In genomic region chr2:108938069-108938710, GRCh38 we compare ENCODE assay signal across 22 cellular contexts. TPM values are rescaled to one million over a fixed set of nuclear protein-coding genes. Genes with fewer than 3 reads are reported as not detected.
DNase-seq lines count a peak whose midpoint lies in the region; TF ChIP-seq lines count a peak whose summit lies in the region.
"Had no signal": no experiment of that assay in that cellular context is flagged by ENCODE, and none has a peak within 500 bp of the region (broad histone marks: within the 10 kb centered on the region; RNA-seq: fewer than 3 reads in every experiment).

No MANE protein-coding gene starts in this region.

- H3K4me3 ChIP-seq in OCI-LY3 (ENCODE audit: low read length) = no peak overlapping the region
- H3K4me3 ChIP-seq in uterus = no peak overlapping the region
- H3K4me3 ChIP-seq: ascending aorta, HAP-1 had no signal

- peak overlapping the region; percentile 35 for H3K4me2 ChIP-seq in OCI-LY3 (ENCODE audit: low read length)

- H3K4me3 Mint-ChIP-seq in activated naive CD8-positive, alpha-beta T cell treated with anti-CD3 and anti-CD28 coated beads for 36 hours = no peak overlapping the region
- no peak overlapping the region for H3K4me3 Mint-ChIP-seq in nephron progenitor cell
- H3K4me3 Mint-ChIP-seq: B cell, natural killer cell had no signal

- no peak for TF ChIP-seq CTCF in OCI-LY3 (IDR thresholded peaks at IDR 0.05; ENCODE audit: low read depth, low read length)
- no peak for TF ChIP-seq CTCF in uterus (IDR thresholded peaks at IDR 0.05)
- no peak for TF ChIP-seq CTCF in nephron progenitor cell (IDR thresholded peaks at IDR 0.05)

- H3K4me1 Mint-ChIP-seq in activated naive CD8-positive, alpha-beta T cell treated with anti-CD3 and anti-CD28 coated beads for 36 hours = peaks cover 16% of the 10 kb centered on the region
- peaks cover 64% of the 10 kb centered on the region for H3K4me1 Mint-ChIP-seq in nephron progenitor cell
- H3K4me1 Mint-ChIP-seq: natural killer cell had no signal

- H3K79me2 ChIP-seq in OCI-LY3 (ENCODE audit: low read length) = no peaks in the 10 kb centered on the region

- H2AFZ ChIP-seq in OCI-LY3 (ENCODE audit: low read depth, low read length) = 0 out of 2 replicates have a peak overlapping the region, but pooled peaks have one; percentile 39

- H3K9me3 ChIP-seq in OCI-LY3 (ENCODE audit: insufficient read depth, low read length) (no peaks in the 10 kb centered on the region), uterus (no peaks in the 10 kb centered on the region)
- H3K9me3 ChIP-seq: ascending aorta, HAP-1 had no signal

- H3K27me3 Mint-ChIP-seq in activated naive CD8-positive, alpha-beta T cell treated with anti-CD3 and anti-CD28 coated beads for 36 hours = no peaks in the 10 kb centered on the region
- no peaks in the 10 kb centered on the region for H3K27me3 Mint-ChIP-seq in nephron progenitor cell (ENCODE audit: low read depth, poor library complexity)

- H3K9me3 Mint-ChIP-seq in activated naive CD8-positive, alpha-beta T cell treated with anti-CD3 and anti-CD28 coated beads for 36 hours = no peaks in the 10 kb centered on the region
- H3K9me3 Mint-ChIP-seq in nephron progenitor cell = peaks cover 3% of the 10 kb centered on the region
- H3K9me3 Mint-ChIP-seq: natural killer cell had no signal

- no peak overlapping the region for H3K9ac ChIP-seq in OCI-LY3 (ENCODE audit: low read length)

- H3K27me3 ChIP-seq in OCI-LY3 (ENCODE audit: low read depth, low read length) (no peaks in the 10 kb centered on the region), uterus (no peaks in the 10 kb centered on the region)
- H3K27me3 ChIP-seq: ascending aorta had no signal

- no peaks in the 10 kb centered on the region for H4K20me1 ChIP-seq in OCI-LY3 (ENCODE audit: insufficient read depth, low read length)

- peak overlapping the region; percentile 46 for H3K27ac Mint-ChIP-seq in activated naive CD8-positive, alpha-beta T cell treated with anti-CD3 and anti-CD28 coated beads for 36 hours
- H3K27ac Mint-ChIP-seq in nephron progenitor cell = no peak overlapping the region
- H3K27ac Mint-ChIP-seq: B cell, natural killer cell had no signal

- DNase-seq in stimulated activated CD4-positive, alpha-beta T cell treated with anti-CD3 and anti-CD28 coated beads, Interleukin-15, amount 100 ng/mL, for 24 hours = peak; percentile 20
- no peak for DNase-seq in stimulated activated CD4-positive, alpha-beta T cell treated with anti-CD3 and anti-CD28 coated beads, Interleukin-4, amount 100 ng/mL, for 1 hour
- no peak for DNase-seq in activated naive CD8-positive, alpha-beta T cell treated with anti-CD3 and anti-CD28 coated beads for 36 hours
- DNase-seq in uterus (no peak), RPMI8226 (no peak), nephron progenitor cell (no peak)
- DNase-seq: activated CD4-positive, CD25-positive, alpha-beta regulatory T cell treated with anti-CD3 and anti-CD28 coated beads, Interleukin-2, amount 50 U/mL, for 72 hours; DMS 273 treated with DMSO at 0.1 percent for 48 hours; GDM1; hippocampal formation; mammary epithelial cell; natural killer cell; NCI-H1092; NCI-H2081; NCI-H510A treated with DMSO at 0.1 percent for 48 hours; Right ventricle myocardium superior; stimulated activated CD4-positive, alpha-beta T cell treated with anti-CD3 and anti-CD28 coated beads, Interleukin-2, amount 100 ng/mL, for 48 hours had no signal

- H3K27ac ChIP-seq in OCI-LY3 (ENCODE audit: low read length) (no peak overlapping the region), uterus (no peak overlapping the region)
- H3K27ac ChIP-seq: ascending aorta had no signal

- H3K4me1 ChIP-seq in OCI-LY3 (ENCODE audit: low read length) (no peaks in the 10 kb centered on the region), uterus (no peaks in the 10 kb centered on the region)
- H3K4me1 ChIP-seq: ascending aorta, HAP-1 had no signal

- no peak for TF ChIP-seq POLR2A in uterus (IDR thresholded peaks at IDR 0.05)

- intact Hi-C loops in uterus (cut with DNase I; ENCODE audit: low total_unique reads) = no loop called here

- H3K36me3 ChIP-seq in OCI-LY3 (replicated peaks; ENCODE audit: low read depth, low read length) (no peaks in the 10 kb centered on the region), uterus (no peaks in the 10 kb centered on the region)
- H3K36me3 ChIP-seq: ascending aorta, HAP-1 had no signal

- no peaks in the 10 kb centered on the region for H3K36me3 Mint-ChIP-seq in activated naive CD8-positive, alpha-beta T cell treated with anti-CD3 and anti-CD28 coated beads for 36 hours
- peaks cover 25% of the 10 kb centered on the region for H3K36me3 Mint-ChIP-seq in nephron progenitor cell (ENCODE audit: low read depth)
- H3K36me3 Mint-ChIP-seq: natural killer cell had no signal

RNA-seq across cellular contexts. Expression of gene EDAR, which starts 50.8 kb away (rescaled TPM):
- total RNA-seq in activated naive CD8-positive, alpha-beta T cell treated with anti-CD3 and anti-CD28 coated beads for 36 hours = under 1 TPM; 0.16 to 0.21 TPM
- under 1 TPM in 1 of 4 donors, not detected in 3; 0.62 TPM for total RNA-seq in uterus
- total RNA-seq: ascending aorta, B cell, skeletal muscle tissue had no signal
